Comparison of ENCODE assay signal across 16 cellular contexts in the genomic region with DNA sequence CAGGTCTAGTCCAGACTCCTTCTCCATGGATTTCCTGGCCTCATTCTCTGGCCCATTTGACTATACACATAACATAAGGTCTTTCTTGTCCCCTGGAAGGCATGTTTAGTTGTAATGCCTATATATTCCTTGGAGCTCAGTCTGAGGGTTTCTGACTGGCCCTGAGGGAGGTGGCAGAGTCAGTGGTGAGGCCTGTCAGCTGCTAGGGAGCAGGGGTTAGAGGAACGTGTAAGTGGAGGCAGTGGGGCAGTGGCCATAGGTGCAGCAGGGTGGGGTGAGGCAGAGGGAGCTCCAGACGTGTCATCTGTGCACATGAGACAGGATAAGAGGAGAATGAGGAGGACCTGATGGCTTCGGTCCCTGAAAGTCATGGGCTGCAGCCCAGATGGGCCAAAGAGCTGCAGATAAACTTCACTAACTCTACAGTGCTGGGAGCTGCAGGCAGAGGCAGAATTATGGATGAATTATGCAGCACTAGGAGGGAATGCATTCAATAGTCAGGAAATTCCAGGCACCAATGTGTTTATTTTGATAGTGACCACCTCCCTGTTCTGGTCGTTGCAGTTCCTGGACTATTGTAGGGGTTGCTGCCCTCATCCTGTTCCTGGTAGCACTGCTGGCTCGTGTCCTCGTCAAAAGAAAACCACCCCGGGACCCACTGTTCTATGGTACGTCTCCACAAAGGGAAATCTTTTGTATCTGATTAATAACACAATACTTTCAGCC. TPM values are rescaled to one million over a fixed set of nuclear protein-coding genes. Genes with fewer than 3 reads are reported as not detected.
DNase-seq lines count a peak whose midpoint lies in the region; ATAC-seq, FAIRE-seq and TF ChIP-seq lines count a peak whose summit lies in the region.
"Had no signal": no experiment of that assay in that cellular context is flagged by ENCODE, and none has a peak within 500 bp of the region (broad histone marks: within the 10 kb centered on the region; RNA-seq: fewer than 3 reads in every experiment).

No MANE protein-coding gene starts in this region.

- ATAC-seq in right lobe of liver (peak; percentile 15 to 61 (median 26)), HepG2 (no peak), upper lobe of right lung (peak; percentile 6), GM21717 (IDR thresholded peaks at IDR 0.05; ENCODE audit: unreplicated experiment) (no peak)
- ATAC-seq: GM12878 had no signal

- H3K36me3 ChIP-seq in right lobe of liver (no peaks in the 10 kb centered on the region), HepG2 (replicated peaks in 1 of 2; ENCODE audit: control insufficient read depth in 1 of 2, insufficient read depth in 2 of 2, low read length in 2 of 2) (no peaks in the 10 kb centered on the region), upper lobe of right lung (peaks cover 20% of the 10 kb centered on the region), Karpas-422 (ENCODE audit: insufficient read depth, low read length) (no peaks in the 10 kb centered on the region)
- H3K36me3 ChIP-seq: vagina had no signal

- no peaks in the 10 kb centered on the region for H3K9me2 ChIP-seq in Karpas-422 (replicated peaks; ENCODE audit: insufficient read depth, low read length)

- H3K27me3 ChIP-seq in right lobe of liver = no peaks in the 10 kb centered on the region
- H3K27me3 ChIP-seq in HepG2 (ENCODE audit: control insufficient read depth in 1 of 2, insufficient read depth in 2 of 2, low read length in 2 of 2) = peaks cover 2 to 46% of the 10 kb centered on the region in 2 experiments; a peak in 3 of 5 replicates
- no peaks in the 10 kb centered on the region for H3K27me3 ChIP-seq in upper lobe of right lung
- H3K27me3 ChIP-seq in Karpas-422 (ENCODE audit: low read length) = no peaks in the 10 kb centered on the region

- H3K27ac ChIP-seq in right lobe of liver = no peak overlapping the region
- H3K27ac ChIP-seq in HepG2 (ENCODE audit: extremely low read length, insufficient read depth, low read length) = no peak overlapping the region
- H3K27ac ChIP-seq in upper lobe of right lung = peak overlapping the region; percentile 24
- no peak overlapping the region for H3K27ac ChIP-seq in Karpas-422 (ENCODE audit: low read length)
- H3K27ac ChIP-seq: vagina, VCaP had no signal

- CTCF ChIA-PET in HepG2 (lab: Yijun Ruan, JAX; ENCODE audit: low intra/inter-chr PET ratio, low total read pairs) = no interaction called here

- no peak for DNase-seq in right lobe of liver
- DNase-seq in HepG2 (ENCODE audit: low spot score) = no peak
- peak; percentile 62 to 84 for DNase-seq in cardiac fibroblast (ENCODE audit: low read depth in 2 of 2)
- DNase-seq in iris pigment epithelial cell (ENCODE audit: low read depth) = peak; percentile 88
- DNase-seq in upper lobe of right lung = no peak
- no peak for DNase-seq in NCI-H510A treated with DMSO at 0.1 percent for 48 hours (lab: John Stamatoyannopoulos, UW)
- DNase-seq in Karpas-422 = no peak
- DNase-seq: effector CD4-positive, alpha-beta T cell; hypothalamus; NCI-H2107; NK-92 treated with Interleukin-12 subunit alpha and Interleukin-12 subunit beta, amount 100 ng/mL, for 24 hours; stimulated activated CD4-positive, alpha-beta T cell treated with anti-CD3 and anti-CD28 coated beads, Interleukin-1b, Interleukin-23, amount 100 ng/mL, for 48 hours had no signal

- BruUV-seq in HepG2 (replicated peaks; lab: Mats Ljungman, UMichigan) = no TSS peak

- no peak overlapping the region for H3K4me3 ChIP-seq in right lobe of liver
- no peak overlapping the region for H3K4me3 ChIP-seq in HepG2 (replicated peaks in 1 of 3; ENCODE audit: insufficient read depth in 1 of 3, low read depth in 2 of 3, low read length in 3 of 3)
- H3K4me3 ChIP-seq in cardiac fibroblast (replicated peaks in 1 of 2; ENCODE audit: low read depth in 2 of 2, low read length in 2 of 2) = no peak overlapping the region
- H3K4me3 ChIP-seq in upper lobe of right lung = no peak overlapping the region
- H3K4me3 ChIP-seq in Karpas-422 (ENCODE audit: low read length) = no peak overlapping the region
- H3K4me3 ChIP-seq: GM12878, vagina had no signal

- H3K9ac ChIP-seq in HepG2 (ENCODE audit: insufficient read depth, low read depth, low read length) = no peak overlapping the region
- H3K9ac ChIP-seq in Karpas-422 (ENCODE audit: low read length) = no peak overlapping the region

- no peaks in the 10 kb centered on the region for H4K20me1 ChIP-seq in HepG2 (ENCODE audit: insufficient read depth, low read length)
- no peaks in the 10 kb centered on the region for H4K20me1 ChIP-seq in Karpas-422 (ENCODE audit: insufficient read depth, low read depth, low read length)

- TF ChIP-seq POLR2A in right lobe of liver (IDR thresholded peaks at IDR 0.05) (no peak), HepG2 (IDR thresholded peaks at IDR 0.05; ENCODE audit: insufficient read depth in 1 of 2, low read depth in 2 of 2, low read length in 2 of 2) (no peak)

- no peak for TF ChIP-seq RAD21 in HepG2 (CRISPR knock-in tag; IDR thresholded peaks at IDR 0.05)

- no peak for FAIRE-seq in HepG2 (lab: Jason Lieb, UNC)
- FAIRE-seq: GM12878 had no signal

- TF ChIP-seq EP300 in HepG2 (IDR thresholded peaks at IDR 0.05; ENCODE audit: low read depth in 2 of 2, low read length in 2 of 2) = no peak
- TF ChIP-seq EP300 in HepG2 (CRISPR knock-in tag; IDR thresholded peaks at IDR 0.05; ENCODE audit: borderline replicate concordance) = no peak

- H3K4me2 ChIP-seq in HepG2 (ENCODE audit: low read depth, low read length) (no peak overlapping the region), Karpas-422 (ENCODE audit: low read depth, low read length, poor library complexity, severe bottlenecking) (no peak overlapping the region)

- intact Hi-C loops in right lobe of liver (cut with DNase I) = no loop called here
- intact Hi-C loops in HepG2 (cut with micrococcal nuclease; ENCODE audit: unreplicated experiment) = no loop called here
- intact Hi-C loops in upper lobe of right lung (cut with DNase I) = no loop called here

- H3K79me2 ChIP-seq in HepG2 (ENCODE audit: insufficient read depth, low read length) (no peaks in the 10 kb centered on the region), Karpas-422 (ENCODE audit: low read length) (no peaks in the 10 kb centered on the region)

- H3K4me1 ChIP-seq in right lobe of liver (peaks cover 0 to 5% (median 0%) of the 10 kb centered on the region in 4 donors), HepG2 (ENCODE audit: insufficient read depth, low read length) (no peaks in the 10 kb centered on the region), upper lobe of right lung (peaks cover 22% of the 10 kb centered on the region), Karpas-422 (ENCODE audit: low read length) (no peaks in the 10 kb centered on the region)

- H3K9me3 ChIP-seq in right lobe of liver (no peaks in the 10 kb centered on the region), HepG2 (ENCODE audit: low read length) (no peaks in the 10 kb centered on the region), upper lobe of right lung (no peaks in the 10 kb centered on the region), Karpas-422 (ENCODE audit: low read length) (no peaks in the 10 kb centered on the region)
- H3K9me3 ChIP-seq: vagina had no signal

- in situ Hi-C loops in HepG2 (cut with HindIII; ENCODE audit: extremely low pct_ligation_motif_present, low pct_unique_long_range_greater_than_20kb) = no loop called here

- TF ChIP-seq CTCF in right lobe of liver (IDR thresholded peaks at IDR 0.05) (no peak), HepG2 (CRISPR knock-in tag; IDR thresholded peaks at IDR 0.05) (no peak), cardiac fibroblast (IDR thresholded peaks at IDR 0.05; ENCODE audit: low read depth, low read length) (peak; percentile 26), upper lobe of right lung (IDR thresholded peaks at IDR 0.05) (no peak)

- H2AFZ ChIP-seq in HepG2 (ENCODE audit: low read length) (no peak overlapping the region), Karpas-422 (ENCODE audit: low read length) (no peak overlapping the region)

- WGBS in right lobe of liver (ENCODE audit: insufficient coverage, low coverage, low lambda C conversion rate, missing lambda C conversion rate) = 28% methylated on average over 6 of the region's 8 CpGs
- 9% methylated on average over 8 of the region's 8 CpGs for WGBS in HepG2 (ENCODE audit: low lambda C conversion rate)

- POLR2A ChIA-PET in HepG2 (lab: Yijun Ruan, JAX) = no interaction called here

RNA-seq across cellular contexts. Expression of gene TM6SF1, which starts 5.0 kb away (rescaled TPM):
- total RNA-seq in right lobe of liver (1 to 10 TPM in 3 of 6 experiments, under 1 TPM in 3; 0.77 to 1.8 (median 1.1) TPM), HepG2 (2016; rRNA removed; fragmentation: Illumina TruSeq; extraction: Trizol) (not detected in 2 replicates), upper lobe of right lung (25.4 TPM)
- total RNA-seq in HepG2 (2016; cell fraction: cytosol; rRNA removed; fragmentation: Illumina TruSeq; extraction: Trizol; ENCODE audit: low read depth) = not detected in 2 replicates
- not detected in 2 replicates for total RNA-seq in HepG2 (2016; cell fraction: insoluble cytoplasmic fraction; rRNA removed; fragmentation: Illumina TruSeq; extraction: Trizol)
- not detected in 2 replicates for total RNA-seq in HepG2 (2016; cell fraction: membrane; rRNA removed; fragmentation: Illumina TruSeq; extraction: Trizol)
- total RNA-seq in HepG2 (2016; cell fraction: nucleus; rRNA removed; fragmentation: Illumina TruSeq; extraction: Trizol) = not detected in 2 replicates
- not detected in 2 replicates for polyA plus RNA-seq in HepG2 (2011; rRNA removed)
- polyA plus RNA-seq in HepG2 (2011; cell fraction: cytosol; rRNA removed) = not detected in 2 replicates
- polyA plus RNA-seq in HepG2 (2011; cell fraction: nucleus; rRNA removed) = not detected in 2 replicates
- polyA plus RNA-seq in HepG2 (2012) = not detected in 2 replicates
- polyA plus RNA-seq in HepG2 (2016; cell fraction: cytosol; fragmentation: Illumina TruSeq; extraction: Trizol; ENCODE audit: low read depth) = not detected in 2 replicates
- not detected in 2 replicates for polyA plus RNA-seq in HepG2 (2016; cell fraction: insoluble cytoplasmic fraction; fragmentation: Illumina TruSeq; extraction: Trizol; ENCODE audit: low read depth)
- polyA plus RNA-seq in HepG2 (2016; cell fraction: membrane; fragmentation: Illumina TruSeq; extraction: Trizol; ENCODE audit: low read depth) = not detected in 2 replicates
- not detected in 2 replicates for polyA plus RNA-seq in HepG2 (2016; cell fraction: nucleus; fragmentation: Illumina TruSeq; extraction: Trizol; ENCODE audit: insufficient read depth, low read depth)
- not detected in 2 replicates for polyA minus RNA-seq in HepG2 (2011; rRNA and poly(A)+ RNA removed; ENCODE audit: low replicate concordance)
- not detected in 2 replicates for polyA minus RNA-seq in HepG2 (2011; cell fraction: cytosol; rRNA and poly(A)+ RNA removed)
- not detected in 2 replicates for polyA minus RNA-seq in HepG2 (2011; cell fraction: nucleus; rRNA and poly(A)+ RNA removed)
- not detected in 2 replicates for total RNA-seq in Karpas-422 (2014; rRNA removed; shearing (Covaris generic); ENCODE audit: low replicate concordance)

RNA-seq across cellular contexts. Expression of gene BTBD1, which starts 45.3 kb away (rescaled TPM):
- total RNA-seq in right lobe of liver (10 to 100 TPM; 15.7 to 49.9 (median 24.2) TPM), HepG2 (2016; rRNA removed; fragmentation: Illumina TruSeq; extraction: Trizol) (53.9 and 73.8 TPM in 2 replicates), upper lobe of right lung (44.6 TPM)
- total RNA-seq in HepG2 (2016; cell fraction: cytosol; rRNA removed; fragmentation: Illumina TruSeq; extraction: Trizol; ENCODE audit: low read depth) = 13.6 and 15.2 TPM in 2 replicates
- 53.8 and 73.4 TPM in 2 replicates for total RNA-seq in HepG2 (2016; cell fraction: insoluble cytoplasmic fraction; rRNA removed; fragmentation: Illumina TruSeq; extraction: Trizol)
- total RNA-seq in HepG2 (2016; cell fraction: membrane; rRNA removed; fragmentation: Illumina TruSeq; extraction: Trizol) = 46.1 and 47.0 TPM in 2 replicates
- 30.5 and 36.6 TPM in 2 replicates for total RNA-seq in HepG2 (2016; cell fraction: nucleus; rRNA removed; fragmentation: Illumina TruSeq; extraction: Trizol)
- polyA plus RNA-seq in HepG2 (2011; rRNA removed) = 29.3 and 32.1 TPM in 2 replicates
- 15.5 and 22.7 TPM in 2 replicates for polyA plus RNA-seq in HepG2 (2011; cell fraction: cytosol; rRNA removed)
- 16.1 and 16.9 TPM in 2 replicates for polyA plus RNA-seq in HepG2 (2011; cell fraction: nucleus; rRNA removed)
- polyA plus RNA-seq in HepG2 (2012) = 29.1 and 30.1 TPM in 2 replicates
- 8.4 and 9.7 TPM in 2 replicates for polyA plus RNA-seq in HepG2 (2016; cell fraction: cytosol; fragmentation: Illumina TruSeq; extraction: Trizol; ENCODE audit: low read depth)
- polyA plus RNA-seq in HepG2 (2016; cell fraction: insoluble cytoplasmic fraction; fragmentation: Illumina TruSeq; extraction: Trizol; ENCODE audit: low read depth) = 64.4 and 68.4 TPM in 2 replicates
- 26.9 and 28.8 TPM in 2 replicates for polyA plus RNA-seq in HepG2 (2016; cell fraction: membrane; fragmentation: Illumina TruSeq; extraction: Trizol; ENCODE audit: low read depth)
- polyA plus RNA-seq in HepG2 (2016; cell fraction: nucleus; fragmentation: Illumina TruSeq; extraction: Trizol; ENCODE audit: insufficient read depth, low read depth) = 37.4 and 40.1 TPM in 2 replicates
- polyA minus RNA-seq in HepG2 (2011; rRNA and poly(A)+ RNA removed; ENCODE audit: low replicate concordance) = 24.0 and 76.6 TPM in 2 replicates
- 36.8 and 38.1 TPM in 2 replicates for polyA minus RNA-seq in HepG2 (2011; cell fraction: cytosol; rRNA and poly(A)+ RNA removed)
- 38.5 and 46.7 TPM in 2 replicates for polyA minus RNA-seq in HepG2 (2011; cell fraction: nucleus; rRNA and poly(A)+ RNA removed)
- 113 and 140 TPM in 2 replicates for total RNA-seq in Karpas-422 (2014; rRNA removed; shearing (Covaris generic); ENCODE audit: low replicate concordance)

Comparison
In these comparisons a context has a peak if more than half of its experiments do, and no peak if none do; other contexts are left out.
1. ATAC-seq: peak in right lobe of liver (4 of 4) and upper lobe of right lung (single experiment); none in HepG2 (single experiment) and GM21717 (single experiment).
2. DNase-seq: peak in cardiac fibroblast (2 of 2) and iris pigment epithelial cell (single experiment); none in right lobe of liver (0 of 3), HepG2 (single experiment), upper lobe of right lung (single experiment), NCI-H510A treated with DMSO at 0.1 percent for 48 hours (single experiment) and Karpas-422 (single experiment).